ENCODE assay signal across 8 cellular contexts in genomic region chr14:104751539-104752337, GRCh38. TPM values are rescaled to one million over a fixed set of nuclear protein-coding genes. Genes with fewer than 3 reads are reported as not detected.
DNase-seq lines count a peak whose midpoint lies in the region; ATAC-seq, FAIRE-seq and TF ChIP-seq lines count a peak whose summit lies in the region.

No MANE protein-coding gene starts in this region.

- no peak for ATAC-seq in RWPE2 (ENCODE audit: low read depth)
- ATAC-seq in GM19328 (IDR thresholded peaks at IDR 0.05; ENCODE audit: unreplicated experiment) = no peak
- ATAC-seq in GM18867 (IDR thresholded peaks at IDR 0.05; ENCODE audit: unreplicated experiment) = no peak

- no peak for DNase-seq in GM23248
- no peak for DNase-seq in RWPE2 (ENCODE audit: low spot score)
- no peak for DNase-seq in fibroblast of lung (ENCODE audit: low read depth in 2 of 2)
- DNase-seq in skeletal muscle cell (ENCODE audit: low read depth) = no peak
- no peak for DNase-seq in NCI-H187 treated with DMSO at 0.1 percent for 48 hours (lab: John Stamatoyannopoulos, UW)
- DNase-seq in GM12891 (ENCODE audit: insufficient read length, low spot score) = no peak

- in situ Hi-C loops in GM23248 (cut with MboI) = no loop called here

- H3K36me3 ChIP-seq in GM23248 (ENCODE audit: low read depth) (no peaks in the 10 kb centered on the region), RWPE2 (ENCODE audit: low read depth) (peaks cover 25% of the 10 kb centered on the region), fibroblast of lung (ENCODE audit: control insufficient read depth, insufficient read depth, low read length) (peaks cover 10% of the 10 kb centered on the region)

- H3F3A ChIP-seq in GM23248 (ENCODE audit: insufficient read depth) = peaks cover 29% of the 10 kb centered on the region

- H3K4me2 ChIP-seq in GM23248 (ENCODE audit: unreplicated experiment) = peak overlapping the region; percentile 72
- H3K4me2 ChIP-seq in fibroblast of lung (ENCODE audit: extremely low read depth, insufficient read depth, low read length) = peak overlapping the region; percentile 93

- H3K4me3 ChIP-seq in GM23248 (peak overlapping the region; percentile 90), RWPE2 (ENCODE audit: severe bottlenecking) (peak overlapping the region; percentile 81), fibroblast of lung (replicated peaks in 1 of 4; ENCODE audit: control extremely low read depth in 1 of 4, insufficient read depth in 1 of 4, low read depth in 3 of 4, low read length in 4 of 4) (peak overlapping the region; percentile 48 to 88 (median 63)), skeletal muscle cell (ENCODE audit: low read depth, low read length) (peak overlapping the region; percentile 94)

- 77 to 81% methylated on average over 34 to 59 of the region's 79 CpGs for WGBS in GM23248 (ENCODE audit: low coverage in 1 of 2, low lambda C conversion rate in 2 of 2, missing lambda C conversion rate in 2 of 2), 2 experiments

- peaks cover 28% of the 10 kb centered on the region for H3K4me1 ChIP-seq in GM23248 (ENCODE audit: insufficient read depth)
- peaks cover 34% of the 10 kb centered on the region for H3K4me1 ChIP-seq in RWPE2 (ENCODE audit: insufficient read depth, poor library complexity, severe bottlenecking)
- peaks cover 26% of the 10 kb centered on the region for H3K4me1 ChIP-seq in fibroblast of lung (ENCODE audit: control insufficient read depth, extremely low read depth, insufficient read depth, low read length)

- H2AFZ ChIP-seq in GM23248 (peak overlapping the region; percentile 87), fibroblast of lung (ENCODE audit: low read length) (peak overlapping the region; percentile 93)

- no peaks in the 10 kb centered on the region for H3K9me2 ChIP-seq in GM23248 (ENCODE audit: insufficient read depth)

- H3K9me3 ChIP-seq in GM23248 (ENCODE audit: low read depth) (no peaks in the 10 kb centered on the region), RWPE2 (ENCODE audit: severe bottlenecking) (no peaks in the 10 kb centered on the region), fibroblast of lung (ENCODE audit: control insufficient read depth, insufficient read depth, low read depth, low read length) (no peaks in the 10 kb centered on the region)

- H4K20me1 ChIP-seq in GM23248 (ENCODE audit: insufficient read depth) (no peaks in the 10 kb centered on the region), fibroblast of lung (ENCODE audit: control insufficient read depth, extremely low read depth, insufficient read depth, low read length) (no peaks in the 10 kb centered on the region)

- H3K9ac ChIP-seq in GM23248 = peak overlapping the region; percentile 68
- H3K9ac ChIP-seq in fibroblast of lung (ENCODE audit: insufficient read depth, low read length) = peak overlapping the region; percentile 69

- no peak for TF ChIP-seq POLR2A in GM12891 (IDR thresholded peaks at IDR 0.05; ENCODE audit: low read depth, low read length)

- H3K27me3 ChIP-seq in GM23248 (replicated peaks; ENCODE audit: insufficient read depth) (no peaks in the 10 kb centered on the region), RWPE2 (ENCODE audit: insufficient read depth, poor library complexity, severe bottlenecking) (no peaks in the 10 kb centered on the region), fibroblast of lung (ENCODE audit: control insufficient read depth, insufficient read depth, low read length) (no peaks in the 10 kb centered on the region)

- H3K79me2 ChIP-seq in GM23248 (ENCODE audit: insufficient read depth) (peaks cover 38% of the 10 kb centered on the region), fibroblast of lung (ENCODE audit: control insufficient read depth, insufficient read depth, low read length) (peaks cover 37% of the 10 kb centered on the region)

- no peak for FAIRE-seq in GM12891 (lab: Jason Lieb, UNC)

- TF ChIP-seq CTCF in RWPE2 (IDR thresholded peaks at IDR 0.05; ENCODE audit: poor library complexity, severe bottlenecking) (peak; percentile 52), fibroblast of lung (conservative IDR thresholded peaks at IDR 0.05 in 1 of 2, IDR thresholded peaks at IDR 0.05 in 1 of 2; ENCODE audit: low read depth in 1 of 2, low read length in 2 of 2) (no peak)

- H3K27ac ChIP-seq in GM23248 = peak overlapping the region; percentile 39
- H3K27ac ChIP-seq in RWPE2 (ENCODE audit: poor library complexity, severe bottlenecking) = peak overlapping the region; percentile 55
- peak overlapping the region; percentile 67 for H3K27ac ChIP-seq in fibroblast of lung (ENCODE audit: insufficient read depth, low read length)

TF ChIP-seq in GM12891, 5 proteins besides CTCF, POLR2A, EP300 and RAD21:
- no peak for TF ChIP-seq POLR2AphosphoS5 (IDR thresholded peaks at IDR 0.05; ENCODE audit: low read depth, low read length)
- TF ChIP-seq PAX5 (IDR thresholded peaks at IDR 0.05; ENCODE audit: insufficient read depth, low read length, severe bottlenecking) = no peak
- no peak for TF ChIP-seq POU2F2 (IDR thresholded peaks at IDR 0.05; ENCODE audit: low read depth, low read length)
- no peak for TF ChIP-seq TAF1 (IDR thresholded peaks at IDR 0.05; ENCODE audit: low read depth, low read length)
- no peak for TF ChIP-seq SPI1 (IDR thresholded peaks at IDR 0.05; ENCODE audit: low read depth, low read length)

RNA-seq across cellular contexts. Expression of gene SIVA1, which starts 1.2 kb away (rescaled TPM):
- 148 and 174 TPM in 2 replicates for total RNA-seq in GM23248 (2014; rRNA removed; shearing (Covaris generic))
- 132 and 141 TPM in 2 replicates for polyA plus RNA-seq in GM23248 (2016; fragmentation: Nextera tagmentation; extraction: Ambion mirVana)
- 60.6 and 65.1 TPM in 2 replicates for total RNA-seq in fibroblast of lung
- polyA plus RNA-seq in fibroblast of lung = 26.1 and 37.4 TPM in 2 replicates
- polyA plus RNA-seq in fibroblast of lung (2012) = 56.6 and 101 TPM in 2 replicates
- polyA minus RNA-seq in fibroblast of lung (ENCODE audit: low replicate concordance) = 10.0 and 10.9 TPM in 2 replicates
- 76.5 TPM for polyA plus RNA-seq in GM12891 (2012; ENCODE audit: low read depth, missing spikeins)

RNA-seq across cellular contexts. Expression of gene ADSS1, which starts 27.7 kb away (rescaled TPM):
- total RNA-seq in GM23248 (2014; rRNA removed; shearing (Covaris generic)) = 3.7 and 4.7 TPM in 2 replicates
- polyA plus RNA-seq in GM23248 (2016; fragmentation: Nextera tagmentation; extraction: Ambion mirVana) (6.6 and 7.1 TPM in 2 replicates), fibroblast of lung (1.3 and 2.2 TPM in 2 replicates)
- 2.3 and 3.5 TPM in 2 replicates for total RNA-seq in fibroblast of lung
- 2.3 and 2.7 TPM in 2 replicates for polyA plus RNA-seq in fibroblast of lung (2012)
- 0.15 TPM in 1 of 2 replicates, not detected in the other for polyA minus RNA-seq in fibroblast of lung (ENCODE audit: low replicate concordance)
- 0.21 TPM for polyA plus RNA-seq in GM12891 (2012; ENCODE audit: low read depth, missing spikeins)

RNA-seq across cellular contexts. Expression of gene AKT1, which starts 43.8 kb away (rescaled TPM):
- 154 and 164 TPM in 2 replicates for total RNA-seq in GM23248 (2014; rRNA removed; shearing (Covaris generic))
- polyA plus RNA-seq in GM23248 (2016; fragmentation: Nextera tagmentation; extraction: Ambion mirVana) (16.9 and 17.9 TPM in 2 replicates), fibroblast of lung (83.2 and 109 TPM in 2 replicates)
- total RNA-seq in fibroblast of lung = 127 and 131 TPM in 2 replicates
- polyA plus RNA-seq in fibroblast of lung (2012) = 98.5 and 138 TPM in 2 replicates
- 376 and 400 TPM in 2 replicates for polyA minus RNA-seq in fibroblast of lung (ENCODE audit: low replicate concordance)
- polyA plus RNA-seq in GM12891 (2012; ENCODE audit: low read depth, missing spikeins) = 47.1 TPM

RNA-seq across cellular contexts. Expression of gene ZBTB42, which starts 49.2 kb away (rescaled TPM):
- total RNA-seq in GM23248 (2014; rRNA removed; shearing (Covaris generic)) = 2.4 and 6.2 TPM in 2 replicates
- polyA plus RNA-seq in GM23248 (2016; fragmentation: Nextera tagmentation; extraction: Ambion mirVana) (0.56 and 0.75 TPM in 2 replicates), fibroblast of lung (0.99 and 1.1 TPM in 2 replicates)
- 2.3 and 2.8 TPM in 2 replicates for total RNA-seq in fibroblast of lung
- 1.7 and 2.1 TPM in 2 replicates for polyA plus RNA-seq in fibroblast of lung (2012)
- 2.6 and 4.9 TPM in 2 replicates for polyA minus RNA-seq in fibroblast of lung (ENCODE audit: low replicate concordance)
- 0.13 TPM for polyA plus RNA-seq in GM12891 (2012; ENCODE audit: low read depth, missing spikeins)
